ENCODE assay signal across 26 cellular contexts in the genomic region with DNA sequence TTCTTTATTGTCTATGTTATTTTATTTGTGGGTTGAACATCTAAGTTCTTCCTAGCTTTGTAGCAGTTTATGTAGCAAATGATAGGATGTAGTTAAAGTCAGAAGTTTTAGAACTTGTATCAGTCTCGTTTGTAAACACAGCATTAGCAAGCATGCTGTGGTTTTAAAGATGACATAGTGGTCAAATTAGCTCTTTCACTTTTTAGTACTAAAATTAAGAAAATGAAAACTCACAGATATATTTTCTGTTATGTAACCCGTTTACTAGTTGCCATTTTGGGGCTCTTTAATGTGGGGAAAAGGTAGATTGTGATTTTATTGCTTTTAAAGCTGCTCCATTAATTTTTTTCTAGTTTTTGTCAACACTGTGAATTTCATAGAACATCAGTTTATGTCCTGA.
A peak's percentile ranks its signal among the peaks of the same experiment; 100 is the strongest.
DNase-seq lines count a peak whose midpoint lies in the region; ATAC-seq, FAIRE-seq and TF ChIP-seq lines count a peak whose summit lies in the region.
"Had no signal": no experiment of that assay in that cellular context is flagged by ENCODE, and none has a peak within 500 bp of the region (broad histone marks: within the 10 kb centered on the region; RNA-seq: fewer than 3 reads in every experiment).

No MANE protein-coding gene starts in this region.

- BruUV-seq in MCF 10A (replicated peaks; lab: Mats Ljungman, UMichigan): no TSS peak

- no peak overlapping the region for H3K27ac Mint-ChIP-seq in MCF 10A (ENCODE audit: low read depth, unreplicated experiment)
- H3K27ac Mint-ChIP-seq: CD4-positive, alpha-beta memory T cell had no signal

- H3K4me3 Mint-ChIP-seq in MCF 10A (ENCODE audit: unreplicated experiment): no peak overlapping the region
- H3K4me3 Mint-ChIP-seq: CD4-positive, alpha-beta memory T cell had no signal

- no peak overlapping the region for H3K4me3 ChIP-seq in A549
- H3K4me3 ChIP-seq: GM23248, HAP-1, MG63, SJCRH30 had no signal

- H3K9me3 ChIP-seq in A549: no peaks in the 10 kb centered on the region
- H3K9me3 ChIP-seq: Caco-2, HAP-1, MG63, SJCRH30 had no signal

- CTCF ChIA-PET in A549 (lab: Yijun Ruan, JAX) (no interaction called here), MCF 10A (lab: Yijun Ruan, JAX) (interaction anchor here (0.6 kb wide), 1 partner anchor 134 kb away, joined by 3 read pairs; no protein-coding TSS in a partner anchor)

- ATAC-seq in A549: no peak
- ATAC-seq in GM18867 (IDR thresholded peaks at IDR 0.05; ENCODE audit: unreplicated experiment): peak; percentile 73
- peak; percentile 45 for ATAC-seq in HG03432 (IDR thresholded peaks at IDR 0.05; ENCODE audit: unreplicated experiment)
- ATAC-seq: PC-3, Right ventricle myocardium inferior had no signal

- DNase-seq in A549 (ENCODE audit: low read depth in 1 of 2, low spot score in 1 of 2) (no peak), MCF 10A (ENCODE audit: unreplicated experiment) (no peak), HuH-7.5 (ENCODE audit: low spot score) (no peak), NCI-H446 treated with DMSO at 0.1 percent for 48 hours (lab: John Stamatoyannopoulos, UW) (no peak)
- DNase-seq in central memory CD4-positive, alpha-beta T cell: no peak
- DNase-seq: C1 segment of cervical spinal cord; Caco-2; CD4-positive, alpha-beta memory T cell; DMS 273 treated with DMSO at 0.1 percent for 48 hours; GF-D8; GM23248; KBM-7; MG63; NCI-H1105 treated with DMSO at 0.1 percent for 48 hours; NCI-H2107; NCI-H524 treated with DMSO at 0.1 percent for 48 hours; NCI-H82; NK-92 treated with Interleukin-12 subunit alpha and Interleukin-12 subunit beta, amount 100 ng/mL, for 24 hours; PC-3; SJCRH30 had no signal

- H3K27ac ChIP-seq in A549: no peak overlapping the region
- H3K27ac ChIP-seq: 22Rv1, GM23248, SJCRH30 had no signal

- intact Hi-C loops in MCF 10A (cut with micrococcal nuclease): no loop called here

- no peak for TF ChIP-seq EP300 in A549 (IDR thresholded peaks at IDR 0.05)

- H3K4me1 Mint-ChIP-seq in MCF 10A (ENCODE audit: insufficient read depth, unreplicated experiment): no peaks in the 10 kb centered on the region
- H3K4me1 Mint-ChIP-seq: CD4-positive, alpha-beta memory T cell had no signal

- FAIRE-seq in A549 (lab: Jason Lieb, UNC) (peak; percentile 7), endometrium (lab: Jason Lieb, UNC) (peak; percentile 82)

- POLR2A ChIA-PET in A549 (lab: Yijun Ruan, JAX) (no interaction called here), MCF 10A (lab: Yijun Ruan, JAX) (interaction anchor here (1.1 kb wide), 1 partner anchor 89 kb away, joined by 3 read pairs; no protein-coding TSS in a partner anchor)

- TF ChIP-seq CTCF in A549 (IDR thresholded peaks at IDR 0.05) (no peak), MCF 10A (IDR thresholded peaks at IDR 0.05; ENCODE audit: unreplicated experiment) (no peak)

- no peaks in the 10 kb centered on the region for H3K4me1 ChIP-seq in A549
- H3K4me1 ChIP-seq: Caco-2, HAP-1, SJCRH30 had no signal

- H3K4me2 ChIP-seq in A549: no peak overlapping the region

- H3K27me3 Mint-ChIP-seq in MCF 10A (ENCODE audit: insufficient read depth, unreplicated experiment): no peaks in the 10 kb centered on the region
- H3K27me3 Mint-ChIP-seq: CD4-positive, alpha-beta memory T cell had no signal

- no peaks in the 10 kb centered on the region for H3K9me3 Mint-ChIP-seq in MCF 10A (ENCODE audit: unreplicated experiment)
- H3K9me3 Mint-ChIP-seq: CD4-positive, alpha-beta memory T cell had no signal

- peaks cover 18% of the 10 kb centered on the region for H3K36me3 Mint-ChIP-seq in MCF 10A (ENCODE audit: insufficient read depth, unreplicated experiment)

- no peak for TF ChIP-seq RAD21 in A549 (conservative IDR thresholded peaks at IDR 0.05 in 1 of 2, IDR thresholded peaks at IDR 0.05 in 1 of 2)

- no peak for TF ChIP-seq POLR2A in A549 (IDR thresholded peaks at IDR 0.05; ENCODE audit: low read length)

- WGBS in A549 (ENCODE audit: missing lambda C conversion rate): 85% methylated on average over 2 of the region's 2 CpGs

TF ChIP-seq in A549, 52 proteins besides CTCF, POLR2A, EP300 and RAD21:
- TF ChIP-seq HOXB13 (CRISPR knock-in tag; IDR thresholded peaks at IDR 0.05; ENCODE audit: low read depth) (no peak), TFCP2L1 (CRISPR knock-in tag; IDR thresholded peaks at IDR 0.05) (no peak), HOXA7 (CRISPR knock-in tag; IDR thresholded peaks at IDR 0.05) (no peak), RNF2 (IDR thresholded peaks at IDR 0.05; ENCODE audit: borderline replicate concordance, low read depth) (no peak)

Comparison
In these comparisons a context has a peak if more than half of its experiments do, and no peak if none do; other contexts are left out.
1. ATAC-seq: peak in GM18867 (single experiment) and HG03432 (single experiment); none in A549 (0 of 2).